8 cellular contexts compared by ENCODE assay signal in genomic region chr11:74011360-74012071, GRCh38.
A peak's percentile ranks its signal among the peaks of the same experiment; 100 is the strongest.
DNase-seq lines count a peak whose midpoint lies in the region; ATAC-seq and TF ChIP-seq lines count a peak whose summit lies in the region.

No MANE protein-coding gene starts in this region.

- peaks cover 17% of the 10 kb centered on the region for H3K36me3 Mint-ChIP-seq in T-helper 1 cell treated with Interleukin-12 subunit alpha and Interleukin-12 subunit beta and Interleukin-4 antibody, amounts not matched to agents 30 μg/mL and 1 μg/mL, for 36 hours (ENCODE audit: low read depth)

- DNase-seq in CMK (ENCODE audit: low read depth) (peak; percentile 89), fibroblast of mammary gland (ENCODE audit: low read depth) (peak; percentile 77), stromal cell of bone marrow (ENCODE audit: low read depth) (peak; percentile 81), ACHN (no peak), NCI-H748 treated with DMSO at 0.1 percent for 48 hours (lab: John Stamatoyannopoulos, UW) (no peak), SHP77 (lab: John Stamatoyannopoulos, UW) (no peak)

- no peaks in the 10 kb centered on the region for H3K9me3 Mint-ChIP-seq in T-helper 1 cell treated with Interleukin-12 subunit alpha and Interleukin-12 subunit beta and Interleukin-4 antibody, amounts not matched to agents 30 μg/mL and 1 μg/mL, for 36 hours

- H3K27ac Mint-ChIP-seq in T-helper 1 cell treated with Interleukin-12 subunit alpha and Interleukin-12 subunit beta and Interleukin-4 antibody, amounts not matched to agents 30 μg/mL and 1 μg/mL, for 36 hours = peak overlapping the region; percentile 88

- peaks cover 67% of the 10 kb centered on the region for H3K4me1 Mint-ChIP-seq in T-helper 1 cell treated with Interleukin-12 subunit alpha and Interleukin-12 subunit beta and Interleukin-4 antibody, amounts not matched to agents 30 μg/mL and 1 μg/mL, for 36 hours (ENCODE audit: low read depth)

- no peak overlapping the region for H3K4me3 ChIP-seq in fibroblast of mammary gland (ENCODE audit: control insufficient read depth, low read depth, low read length)

- ATAC-seq in GM21723 (IDR thresholded peaks at IDR 0.05; ENCODE audit: unreplicated experiment) = peak; percentile 86

- peak overlapping the region; percentile 21 for H3K4me3 Mint-ChIP-seq in T-helper 1 cell treated with Interleukin-12 subunit alpha and Interleukin-12 subunit beta and Interleukin-4 antibody, amounts not matched to agents 30 μg/mL and 1 μg/mL, for 36 hours

- no peak for TF ChIP-seq CTCF in fibroblast of mammary gland (conservative IDR thresholded peaks at IDR 0.05; ENCODE audit: control insufficient read depth, insufficient read depth, low read depth, low read length)

- no peaks in the 10 kb centered on the region for H3K27me3 Mint-ChIP-seq in T-helper 1 cell treated with Interleukin-12 subunit alpha and Interleukin-12 subunit beta and Interleukin-4 antibody, amounts not matched to agents 30 μg/mL and 1 μg/mL, for 36 hours (ENCODE audit: low read depth)

- in situ Hi-C loops in ACHN (cut with HindIII; ENCODE audit: low pct_ligation_motif_present, low pct_unique_long_range_greater_than_20kb, low sequenced_read_pairs) = no loop called here

Comparison
In these comparisons a context has a peak if more than half of its experiments do, and no peak if none do; other contexts are left out.
1. DNase-seq: peak in CMK (single experiment), fibroblast of mammary gland (single experiment) and stromal cell of bone marrow (single experiment); none in ACHN (single experiment), NCI-H748 treated with DMSO at 0.1 percent for 48 hours (single experiment) and SHP77 (0 of 2).